ENCODE assay signal across 8 cellular contexts in the genomic region with DNA sequence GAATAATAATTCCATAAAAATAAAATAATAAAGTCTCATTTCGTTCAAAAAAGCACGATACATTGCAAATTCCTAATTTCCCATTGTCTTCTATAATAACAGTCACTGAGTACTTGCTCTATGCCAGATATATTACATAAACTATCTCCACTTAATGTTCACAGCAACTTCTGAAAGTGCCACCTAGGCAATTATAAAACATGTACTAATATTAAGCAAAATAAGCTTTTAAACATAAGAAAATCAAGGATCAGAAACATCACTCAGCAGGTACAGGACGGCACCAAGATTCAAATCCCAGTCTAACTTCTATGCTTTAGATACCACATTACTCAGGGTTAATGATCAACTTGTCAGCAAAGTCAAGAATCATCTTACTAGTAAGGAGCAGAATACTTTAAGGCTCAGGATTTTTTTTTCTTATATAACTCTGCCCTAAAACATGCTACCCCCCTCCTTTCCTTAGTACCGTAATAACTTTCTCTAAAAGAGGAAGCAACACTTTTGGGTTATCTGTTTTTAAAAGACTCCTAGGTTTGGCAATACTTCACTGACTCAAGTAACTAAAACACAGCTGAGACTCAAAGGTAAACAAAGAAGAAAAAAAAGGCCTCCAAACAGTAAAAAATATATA. TPM values are rescaled to one million over a fixed set of nuclear protein-coding genes. Genes with fewer than 3 reads are reported as not detected.
DNase-seq lines count a peak whose midpoint lies in the region; ATAC-seq and TF ChIP-seq lines count a peak whose summit lies in the region.

No MANE protein-coding gene starts in this region.

- H3K36me3 ChIP-seq in hepatocyte (replicated peaks; ENCODE audit: insufficient read depth, low read depth), result no peaks in the 10 kb centered on the region

- peaks cover 25% of the 10 kb centered on the region for H3K27me3 Mint-ChIP-seq in activated T-helper 2 cell treated with anti-CD3 and anti-CD28 coated beads, Interferon-gamma antibody, Interleukin-2, Interleukin-4, amounts not matched to agents 10 μg/mL and 5 μg/mL and 100 μg/mL, durations not matched to agents 14 hours and 24 hours and 36 hours (ENCODE audit: low read depth)

- peaks cover 90% of the 10 kb centered on the region for H3K79me2 ChIP-seq in hepatocyte

- H3K4me3 ChIP-seq in hepatocyte, result no peak overlapping the region

- TF ChIP-seq CTCF in GM10266 (IDR thresholded peaks at IDR 0.05; ENCODE audit: control insufficient read depth, insufficient read depth, low read depth, missing control alignments), result no peak
- no peak for TF ChIP-seq CTCF in hepatocyte (IDR thresholded peaks at IDR 0.05; ENCODE audit: poor library complexity)

- no peak overlapping the region for H3K27ac ChIP-seq in hepatocyte

- H3K4me3 Mint-ChIP-seq in activated T-helper 2 cell treated with anti-CD3 and anti-CD28 coated beads, Interferon-gamma antibody, Interleukin-2, Interleukin-4, amounts not matched to agents 10 μg/mL and 5 μg/mL and 100 μg/mL, durations not matched to agents 14 hours and 24 hours and 36 hours (ENCODE audit: low read depth), result no peak overlapping the region

- H3K9me2 ChIP-seq in hepatocyte (replicated peaks; ENCODE audit: insufficient read depth), result no peaks in the 10 kb centered on the region

- H4K20me1 ChIP-seq in hepatocyte (ENCODE audit: insufficient read depth, poor library complexity, severe bottlenecking), result no peaks in the 10 kb centered on the region

- no peak overlapping the region for H2AFZ ChIP-seq in hepatocyte

- 63% methylated on average over 4 of the region's 4 CpGs for WGBS in hepatocyte (ENCODE audit: low lambda C conversion rate, missing lambda C conversion rate)

- H3K36me3 Mint-ChIP-seq in activated T-helper 2 cell treated with anti-CD3 and anti-CD28 coated beads, Interferon-gamma antibody, Interleukin-2, Interleukin-4, amounts not matched to agents 10 μg/mL and 5 μg/mL and 100 μg/mL, durations not matched to agents 14 hours and 24 hours and 36 hours (ENCODE audit: low read depth), result no peaks in the 10 kb centered on the region

- peak; percentile 86 for ATAC-seq in GM21619 (IDR thresholded peaks at IDR 0.05; ENCODE audit: unreplicated experiment)
- ATAC-seq in HG03575 (IDR thresholded peaks at IDR 0.05; ENCODE audit: extremely low read depth, insufficient number of reproducible peaks, low FRiP score, unreplicated experiment), result peak; percentile 54

- intact Hi-C loops in activated T-helper 2 cell treated with anti-CD3 and anti-CD28 coated beads, Interferon-gamma antibody, Interleukin-2, Interleukin-4, amounts not matched to agents 10 μg/mL and 5 μg/mL and 100 μg/mL, durations not matched to agents 14 hours and 24 hours and 36 hours (cut with micrococcal nuclease), result no loop called here
- intact Hi-C loops in posterior cingulate gyrus (cut with DNase I), result no loop called here

- no peaks in the 10 kb centered on the region for H3K27me3 ChIP-seq in hepatocyte

- H3K9me3 ChIP-seq in hepatocyte (ENCODE audit: low read depth), result no peaks in the 10 kb centered on the region

- peaks cover 3% of the 10 kb centered on the region for H3K4me1 Mint-ChIP-seq in activated T-helper 2 cell treated with anti-CD3 and anti-CD28 coated beads, Interferon-gamma antibody, Interleukin-2, Interleukin-4, amounts not matched to agents 10 μg/mL and 5 μg/mL and 100 μg/mL, durations not matched to agents 14 hours and 24 hours and 36 hours (ENCODE audit: low read depth)

- H3K27ac Mint-ChIP-seq in activated T-helper 2 cell treated with anti-CD3 and anti-CD28 coated beads, Interferon-gamma antibody, Interleukin-2, Interleukin-4, amounts not matched to agents 10 μg/mL and 5 μg/mL and 100 μg/mL, durations not matched to agents 14 hours and 24 hours and 36 hours, result no peak overlapping the region

- no peaks in the 10 kb centered on the region for H3K9me3 Mint-ChIP-seq in activated T-helper 2 cell treated with anti-CD3 and anti-CD28 coated beads, Interferon-gamma antibody, Interleukin-2, Interleukin-4, amounts not matched to agents 10 μg/mL and 5 μg/mL and 100 μg/mL, durations not matched to agents 14 hours and 24 hours and 36 hours

- DNase-seq in GM10266 (ENCODE audit: extremely low spot score) (peak; percentile 10), hepatocyte (ENCODE audit: low spot score) (peak; percentile 12), UCSD-AML1 (lab: John Stamatoyannopoulos, UW; ENCODE audit: unreplicated experiment) (no peak), posterior cingulate gyrus (no peak), NCI-H187 treated with DMSO at 0.1 percent for 48 hours (lab: John Stamatoyannopoulos, UW) (no peak)
- DNase-seq in activated T-helper 2 cell treated with anti-CD3 and anti-CD28 coated beads, Interferon-gamma antibody, Interleukin-2, Interleukin-4, amounts not matched to agents 10 μg/mL and 5 μg/mL and 100 μg/mL, durations not matched to agents 14 hours and 24 hours and 36 hours (ENCODE audit: low spot score), result no peak

- H3K4me2 ChIP-seq in hepatocyte, result peak overlapping the region; percentile 42

- no peaks in the 10 kb centered on the region for H3K4me1 ChIP-seq in hepatocyte (ENCODE audit: insufficient read depth)

RNA-seq across cellular contexts. Expression of gene USP6NL, which starts 51.3 kb away (rescaled TPM):
- 16.9 and 20.8 TPM in 2 replicates for total RNA-seq in hepatocyte
- polyA plus RNA-seq in hepatocyte, result 12.0 and 14.9 TPM in 2 replicates
- 0.39 and 0.50 TPM in 2 replicates for total RNA-seq in activated T-helper 2 cell treated with anti-CD3 and anti-CD28 coated beads, Interferon-gamma antibody, Interleukin-2, Interleukin-4, amounts not matched to agents 10 μg/mL and 5 μg/mL and 100 μg/mL, durations not matched to agents 14 hours and 24 hours and 36 hours

Comparison
In these comparisons a context has a peak if more than half of its experiments do, and no peak if none do; other contexts are left out.
1. DNase-seq: peak in GM10266 (single experiment) and hepatocyte (single experiment); none in activated T-helper 2 cell treated with anti-CD3 and anti-CD28 coated beads, Interferon-gamma antibody, Interleukin-2, Interleukin-4, amounts not matched to agents 10 μg/mL and 5 μg/mL and 100 μg/mL, durations not matched to agents 14 hours and 24 hours and 36 hours (single experiment), UCSD-AML1 (single experiment), posterior cingulate gyrus (0 of 10) and NCI-H187 treated with DMSO at 0.1 percent for 48 hours (single experiment).
2. RNA of gene USP6NL, which starts 51.3 kb away (total RNA-seq): 16.9 to 20.8 TPM in hepatocyte; 0.39 to 0.50 TPM in activated T-helper 2 cell treated with anti-CD3 and anti-CD28 coated beads, Interferon-gamma antibody, Interleukin-2, Interleukin-4, amounts not matched to agents 10 μg/mL and 5 μg/mL and 100 μg/mL, durations not matched to agents 14 hours and 24 hours and 36 hours; every median in the first group is over 10 times any median in the second.